Comparison of ENCODE assay signal across 1 cellular context in the genomic region with DNA sequence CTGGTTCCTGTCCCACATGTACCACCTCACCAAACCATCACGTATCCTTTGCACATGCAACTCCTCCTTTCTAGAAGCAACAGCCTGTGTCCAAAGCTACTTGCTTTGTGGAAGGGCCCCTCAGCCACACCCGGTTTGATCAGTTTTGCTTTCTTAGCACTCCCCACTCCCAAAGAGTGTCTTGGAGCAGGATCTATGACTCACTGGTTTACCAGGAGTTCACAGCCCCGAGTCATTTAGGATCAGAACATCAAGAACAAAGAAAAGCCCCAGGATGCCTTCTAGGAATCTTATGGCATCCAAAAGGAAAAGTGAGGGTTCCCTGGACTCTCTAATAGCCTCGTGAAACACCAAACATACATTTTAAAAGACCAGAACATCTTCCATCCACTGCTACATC.
TF ChIP-seq lines count a peak whose summit lies in the region.

No MANE protein-coding gene starts in this region.

TF ChIP-seq in WTC11, 78 proteins besides CTCF, POLR2A, EP300 and RAD21 (continued from another document):
- TF ChIP-seq, protein P1, sequence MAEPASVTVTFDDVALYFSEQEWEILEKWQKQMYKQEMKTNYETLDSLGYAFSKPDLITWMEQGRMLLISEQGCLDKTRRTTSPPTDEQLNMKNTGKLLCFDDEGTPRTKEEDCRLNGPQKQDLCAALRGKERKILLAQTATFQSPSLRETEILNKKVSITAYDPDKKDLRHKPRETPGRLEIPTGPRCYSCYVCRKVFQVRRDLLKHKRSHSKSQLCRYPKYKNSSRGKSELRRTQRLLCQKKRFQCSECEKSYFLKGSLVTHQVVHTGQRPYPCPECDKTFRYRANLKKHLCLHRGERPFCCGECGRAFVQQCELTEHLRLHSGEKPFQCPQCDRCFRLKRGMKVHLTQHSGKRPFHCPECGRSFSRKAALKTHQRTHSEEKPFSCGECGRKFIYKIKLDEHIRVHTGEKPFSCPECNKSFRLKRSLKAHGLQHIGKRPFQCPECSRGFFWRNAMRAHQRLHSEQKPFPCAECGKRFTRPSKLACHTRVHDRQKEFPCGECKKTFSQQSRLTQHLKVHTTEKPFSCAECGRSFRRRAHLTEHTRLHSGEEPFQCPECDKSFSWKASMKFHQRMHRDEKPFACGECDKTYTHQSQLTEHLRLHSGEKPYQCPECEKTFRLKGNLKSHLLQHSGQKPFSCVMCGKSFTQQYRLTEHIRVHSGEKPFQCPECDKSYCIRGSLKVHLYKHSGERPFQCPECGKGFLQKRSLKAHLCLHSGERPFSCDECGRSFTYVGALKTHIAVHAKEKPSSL (CRISPR knock-in tag; conservative IDR thresholded peaks at IDR 0.05): no peak
- TF ChIP-seq NR3C1 (CRISPR knock-in tag; conservative IDR thresholded peaks at IDR 0.05; ENCODE audit: low read depth) (no peak), ATF1 (CRISPR knock-in tag; IDR thresholded peaks at IDR 0.05) (no peak), NFYB (CRISPR knock-in tag; conservative IDR thresholded peaks at IDR 0.05; ENCODE audit: low read depth) (no peak)
